ENCODE assay signal across 8 cellular contexts in the genomic region with DNA sequence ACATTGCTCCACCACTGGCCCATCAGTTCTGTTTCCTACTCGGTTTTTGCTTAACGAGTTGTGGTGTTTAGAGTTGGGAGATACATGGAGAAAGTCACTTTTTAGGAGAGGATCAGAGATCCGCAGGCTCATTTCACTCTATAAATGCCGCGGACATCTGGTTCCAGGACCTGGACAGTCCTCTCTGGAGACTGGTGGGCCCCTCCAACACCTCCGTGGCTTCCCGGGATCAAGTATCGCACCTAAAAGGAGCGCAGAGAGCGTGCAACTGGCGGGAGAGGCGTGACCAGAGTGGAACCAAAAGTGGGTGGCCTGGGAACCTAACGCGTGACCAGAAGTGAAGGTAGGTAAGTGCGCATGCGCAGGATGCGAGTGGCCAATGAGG. TPM values are rescaled to one million over a fixed set of nuclear protein-coding genes. Genes with fewer than 3 reads are reported as not detected.
A peak's percentile ranks its signal among the peaks of the same experiment; 100 is the strongest.
DNase-seq lines count a peak whose midpoint lies in the region; ATAC-seq and TF ChIP-seq lines count a peak whose summit lies in the region.

No MANE protein-coding gene starts in this region.

- peak overlapping the region; percentile 99 for H3K27ac ChIP-seq in C4-2B

- H3K9me3 ChIP-seq in adipocyte (ENCODE audit: control insufficient read depth, low read length) = no peaks in the 10 kb centered on the region

- no peak for TF ChIP-seq CTCF in C4-2B (conservative IDR thresholded peaks at IDR 0.05)

- intact Hi-C loops in left ventricle myocardium superior (cut with micrococcal nuclease) (no loop called here), sciatic nerve (cut with DNase I) (no loop called here)

- peak overlapping the region; percentile 91 for H3K4me3 ChIP-seq in adipocyte (ENCODE audit: low read length)

- peaks cover 26% of the 10 kb centered on the region for H3K4me1 ChIP-seq in adipocyte (ENCODE audit: control insufficient read depth, insufficient read depth, low read length)

- DNase-seq in NCI-H82 treated with DMSO at 0.1 percent for 48 hours (lab: John Stamatoyannopoulos, UW; ENCODE audit: unreplicated experiment) (peak; percentile 80), adipocyte (ENCODE audit: low read depth) (peak; percentile 99), left ventricle myocardium superior (peak; percentile 94), sciatic nerve (ENCODE audit: low spot score) (peak; percentile 98), NCI-H748 (lab: John Stamatoyannopoulos, UW; ENCODE audit: unreplicated experiment) (no peak)

- ATAC-seq in GM18861 (IDR thresholded peaks at IDR 0.05; ENCODE audit: unreplicated experiment) (peak; percentile 78), HG03064 (IDR thresholded peaks at IDR 0.05; ENCODE audit: low read depth, unreplicated experiment) (peak; percentile 84), left ventricle myocardium superior (peak; percentile 91), sciatic nerve (peak; percentile 95)

- H3K27me3 ChIP-seq in adipocyte (replicated peaks; ENCODE audit: control insufficient read depth, insufficient read depth, low read length) = no peaks in the 10 kb centered on the region

- H3K9ac ChIP-seq in adipocyte (ENCODE audit: low read length) = peak overlapping the region; percentile 90

- peaks cover 6% of the 10 kb centered on the region for H3K36me3 ChIP-seq in adipocyte (ENCODE audit: control insufficient read depth, insufficient read depth, low read length, severe bottlenecking)

RNA-seq across cellular contexts. Expression of a gene that starts 9.9 kb away (rescaled TPM):
- total RNA-seq in left ventricle myocardium superior (0.79 TPM), sciatic nerve (0.45 TPM)
